ENCODE assay signal across 20 cellular contexts in genomic region chr21:31497939-31498338, GRCh38.
"Had no signal": no experiment of that assay in that cellular context is flagged by ENCODE, and none has a peak within 500 bp of the region (broad histone marks: within the 10 kb centered on the region; RNA-seq: fewer than 3 reads in every experiment).

No MANE protein-coding gene starts in this region.

- H3K27ac Mint-ChIP-seq: activated naive CD8-positive, alpha-beta T cell; natural killer cell treated with Interleukin-12 subunit alpha and Interleukin-12 subunit beta and Interleukin-15 and Interleukin-18, amount 100 ng/mL, for 72 hours had no signal

- ATAC-seq: activated CD4-positive, CD25-positive, alpha-beta regulatory T cell treated with anti-CD3 and anti-CD28 coated beads, Interleukin-2, amount 50 U/mL, for 24 hours; body of pancreas; gastrocnemius medialis; mucosa of descending colon; natural killer cell treated with Interleukin-12 subunit alpha and Interleukin-12 subunit beta and Interleukin-15 and Interleukin-18, amount 100 ng/mL, for 72 hours; right cardiac atrium had no signal

- H3K36me3 Mint-ChIP-seq: activated naive CD8-positive, alpha-beta T cell; natural killer cell treated with Interleukin-12 subunit alpha and Interleukin-12 subunit beta and Interleukin-15 and Interleukin-18, amount 100 ng/mL, for 72 hours had no signal

- H3K9me3 Mint-ChIP-seq: natural killer cell treated with Interleukin-12 subunit alpha and Interleukin-12 subunit beta and Interleukin-15 and Interleukin-18, amount 100 ng/mL, for 72 hours had no signal

- H3K4me3 Mint-ChIP-seq: activated naive CD8-positive, alpha-beta T cell; natural killer cell treated with Interleukin-12 subunit alpha and Interleukin-12 subunit beta and Interleukin-15 and Interleukin-18, amount 100 ng/mL, for 72 hours had no signal

- DNase-seq: activated CD4-positive, alpha-beta T cell treated with anti-CD3 and anti-CD28 coated beads for 48 hours; activated CD4-positive, alpha-beta T cell treated with anti-CD3 and anti-CD28 coated beads, Interleukin-2, amount 50 U/mL, for 48 hours; activated CD8-positive, alpha-beta memory T cell treated with anti-CD3 and anti-CD28 coated beads for 24 hours; activated effector memory CD4-positive, alpha-beta T cell treated with Interleukin-2 at 50 U/mL for 16 hours; activated naive CD4-positive, alpha-beta T cell treated with Interleukin-2 at 50 U/mL for 16 hours; aorta; body of pancreas; effector memory CD4-positive, alpha-beta T cell; gastrocnemius medialis; islet precursor cell; left ventricle myocardium inferior; mesendoderm; mucosa of descending colon; posterior cingulate gyrus; right cardiac atrium; spleen; stimulated activated naive CD4-positive, alpha-beta T cell treated with Interleukin-2 at 50 U/mL for 16 hours had no signal

- H3K27me3 Mint-ChIP-seq: activated naive CD8-positive, alpha-beta T cell; natural killer cell treated with Interleukin-12 subunit alpha and Interleukin-12 subunit beta and Interleukin-15 and Interleukin-18, amount 100 ng/mL, for 72 hours had no signal
